2 cellular contexts compared by ENCODE assay signal in the genomic region with DNA sequence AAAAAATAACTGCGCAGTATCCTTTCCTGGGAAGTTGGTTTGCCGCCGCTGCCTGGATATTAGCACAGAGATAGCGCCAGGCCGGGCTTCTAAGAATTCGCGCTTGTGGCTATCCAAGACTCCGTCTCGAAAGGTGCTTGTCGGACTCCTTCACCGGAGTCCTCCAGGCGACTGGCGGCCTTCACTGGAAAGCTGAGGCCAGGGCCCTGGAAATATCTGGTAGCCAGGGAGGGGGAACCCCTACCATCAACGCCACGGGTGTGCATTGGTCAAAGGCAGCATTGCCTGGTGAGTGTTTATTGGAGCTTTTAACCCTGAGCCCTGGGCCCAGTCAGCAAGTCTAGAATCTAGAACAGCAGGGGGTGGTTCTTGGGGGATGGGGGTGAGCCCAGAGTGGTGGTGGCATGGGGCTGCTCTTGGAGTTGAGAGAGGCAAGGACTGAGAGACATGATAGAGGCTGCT.
TF ChIP-seq lines count a peak whose summit lies in the region.

No MANE protein-coding gene starts in this region.

TF ChIP-seq in A549, 52 proteins besides CTCF, POLR2A, EP300 and RAD21:
- TF ChIP-seq, protein P1, sequence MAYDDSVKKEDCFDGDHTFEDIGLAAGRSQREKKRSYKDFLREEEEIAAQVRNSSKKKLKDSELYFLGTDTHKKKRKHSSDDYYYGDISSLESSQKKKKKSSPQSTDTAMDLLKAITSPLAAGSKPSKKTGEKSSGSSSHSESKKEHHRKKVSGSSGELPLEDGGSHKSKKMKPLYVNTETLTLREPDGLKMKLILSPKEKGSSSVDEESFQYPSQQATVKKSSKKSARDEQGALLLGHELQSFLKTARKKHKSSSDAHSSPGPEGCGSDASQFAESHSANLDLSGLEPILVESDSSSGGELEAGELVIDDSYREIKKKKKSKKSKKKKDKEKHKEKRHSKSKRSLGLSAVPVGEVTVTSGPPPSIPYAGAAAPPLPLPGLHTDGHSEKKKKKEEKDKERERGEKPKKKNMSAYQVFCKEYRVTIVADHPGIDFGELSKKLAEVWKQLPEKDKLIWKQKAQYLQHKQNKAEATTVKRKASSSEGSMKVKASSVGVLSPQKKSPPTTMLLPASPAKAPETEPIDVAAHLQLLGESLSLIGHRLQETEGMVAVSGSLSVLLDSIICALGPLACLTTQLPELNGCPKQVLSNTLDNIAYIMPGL (CRISPR knock-in tag; IDR thresholded peaks at IDR 0.05; ENCODE audit: borderline replicate concordance), result no peak
- TF ChIP-seq RCOR1 (IDR thresholded peaks at IDR 0.05; ENCODE audit: low read depth, low read length) (no peak), NPAS2 (CRISPR knock-in tag; IDR thresholded peaks at IDR 0.05; ENCODE audit: borderline replicate concordance) (no peak), HOXB13 (CRISPR knock-in tag; IDR thresholded peaks at IDR 0.05; ENCODE audit: low read depth) (no peak), JUN (IDR thresholded peaks at IDR 0.05) (no peak), SREBF2 (IDR thresholded peaks at IDR 0.05) (no peak), ZNF302 (CRISPR knock-in tag; IDR thresholded peaks at IDR 0.05) (no peak), CBX2 (IDR thresholded peaks at IDR 0.05; ENCODE audit: borderline replicate concordance, low read depth) (no peak)
- TF ChIP-seq, protein P2, sequence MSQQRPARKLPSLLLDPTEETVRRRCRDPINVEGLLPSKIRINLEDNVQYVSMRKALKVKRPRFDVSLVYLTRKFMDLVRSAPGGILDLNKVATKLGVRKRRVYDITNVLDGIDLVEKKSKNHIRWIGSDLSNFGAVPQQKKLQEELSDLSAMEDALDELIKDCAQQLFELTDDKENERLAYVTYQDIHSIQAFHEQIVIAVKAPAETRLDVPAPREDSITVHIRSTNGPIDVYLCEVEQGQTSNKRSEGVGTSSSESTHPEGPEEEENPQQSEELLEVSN (IDR thresholded peaks at IDR 0.05; ENCODE audit: borderline replicate concordance, low read depth), result no peak
- TF ChIP-seq, protein P3, sequence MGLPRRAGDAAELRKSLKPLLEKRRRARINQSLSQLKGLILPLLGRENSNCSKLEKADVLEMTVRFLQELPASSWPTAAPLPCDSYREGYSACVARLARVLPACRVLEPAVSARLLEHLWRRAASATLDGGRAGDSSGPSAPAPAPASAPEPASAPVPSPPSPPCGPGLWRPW (IDR thresholded peaks at IDR 0.05), result no peak
- TF ChIP-seq, protein P4, sequence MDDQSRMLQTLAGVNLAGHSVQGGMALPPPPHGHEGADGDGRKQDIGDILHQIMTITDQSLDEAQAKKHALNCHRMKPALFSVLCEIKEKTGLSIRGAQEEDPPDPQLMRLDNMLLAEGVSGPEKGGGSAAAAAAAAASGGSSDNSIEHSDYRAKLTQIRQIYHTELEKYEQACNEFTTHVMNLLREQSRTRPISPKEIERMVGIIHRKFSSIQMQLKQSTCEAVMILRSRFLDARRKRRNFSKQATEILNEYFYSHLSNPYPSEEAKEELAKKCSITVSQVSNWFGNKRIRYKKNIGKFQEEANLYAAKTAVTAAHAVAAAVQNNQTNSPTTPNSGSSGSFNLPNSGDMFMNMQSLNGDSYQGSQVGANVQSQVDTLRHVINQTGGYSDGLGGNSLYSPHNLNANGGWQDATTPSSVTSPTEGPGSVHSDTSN (IDR thresholded peaks at IDR 0.05), result no peak

TF ChIP-seq in HCT116, 20 proteins besides CTCF, POLR2A, EP300 and RAD21:
- TF ChIP-seq EZH2phosphoT487 (IDR thresholded peaks at IDR 0.05; ENCODE audit: borderline replicate concordance) (no peak), SP1 (IDR thresholded peaks at IDR 0.05; ENCODE audit: low read depth) (no peak), SIN3A (IDR thresholded peaks at IDR 0.05; ENCODE audit: low read depth) (no peak), EGR1 (IDR thresholded peaks at IDR 0.05; ENCODE audit: low read depth) (no peak), ZFX (IDR thresholded peaks at IDR 0.05) (no peak), CEBPB (IDR thresholded peaks at IDR 0.05; ENCODE audit: low read depth) (no peak), CBX3 (IDR thresholded peaks at IDR 0.05; ENCODE audit: low read depth) (no peak), TCF7L2 (IDR thresholded peaks at IDR 0.05; ENCODE audit: borderline replicate concordance, extremely low read depth, insufficient read depth, insufficient read length) (no peak), YY1 (IDR thresholded peaks at IDR 0.05; ENCODE audit: extremely low read depth, insufficient replicate concordance, low read depth, low read length) (no peak), EZH2 (IDR thresholded peaks at IDR 0.05) (no peak), ZNF274 (IDR thresholded peaks at IDR 0.05; ENCODE audit: low read depth, low read length) (no peak), JUND (IDR thresholded peaks at IDR 0.05) (no peak), ELF1 (IDR thresholded peaks at IDR 0.05; ENCODE audit: borderline replicate concordance, low read depth) (no peak)
- TF ChIP-seq, protein P5, sequence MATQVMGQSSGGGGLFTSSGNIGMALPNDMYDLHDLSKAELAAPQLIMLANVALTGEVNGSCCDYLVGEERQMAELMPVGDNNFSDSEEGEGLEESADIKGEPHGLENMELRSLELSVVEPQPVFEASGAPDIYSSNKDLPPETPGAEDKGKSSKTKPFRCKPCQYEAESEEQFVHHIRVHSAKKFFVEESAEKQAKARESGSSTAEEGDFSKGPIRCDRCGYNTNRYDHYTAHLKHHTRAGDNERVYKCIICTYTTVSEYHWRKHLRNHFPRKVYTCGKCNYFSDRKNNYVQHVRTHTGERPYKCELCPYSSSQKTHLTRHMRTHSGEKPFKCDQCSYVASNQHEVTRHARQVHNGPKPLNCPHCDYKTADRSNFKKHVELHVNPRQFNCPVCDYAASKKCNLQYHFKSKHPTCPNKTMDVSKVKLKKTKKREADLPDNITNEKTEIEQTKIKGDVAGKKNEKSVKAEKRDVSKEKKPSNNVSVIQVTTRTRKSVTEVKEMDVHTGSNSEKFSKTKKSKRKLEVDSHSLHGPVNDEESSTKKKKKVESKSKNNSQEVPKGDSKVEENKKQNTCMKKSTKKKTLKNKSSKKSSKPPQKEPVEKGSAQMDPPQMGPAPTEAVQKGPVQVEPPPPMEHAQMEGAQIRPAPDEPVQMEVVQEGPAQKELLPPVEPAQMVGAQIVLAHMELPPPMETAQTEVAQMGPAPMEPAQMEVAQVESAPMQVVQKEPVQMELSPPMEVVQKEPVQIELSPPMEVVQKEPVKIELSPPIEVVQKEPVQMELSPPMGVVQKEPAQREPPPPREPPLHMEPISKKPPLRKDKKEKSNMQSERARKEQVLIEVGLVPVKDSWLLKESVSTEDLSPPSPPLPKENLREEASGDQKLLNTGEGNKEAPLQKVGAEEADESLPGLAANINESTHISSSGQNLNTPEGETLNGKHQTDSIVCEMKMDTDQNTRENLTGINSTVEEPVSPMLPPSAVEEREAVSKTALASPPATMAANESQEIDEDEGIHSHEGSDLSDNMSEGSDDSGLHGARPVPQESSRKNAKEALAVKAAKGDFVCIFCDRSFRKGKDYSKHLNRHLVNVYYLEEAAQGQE (IDR thresholded peaks at IDR 0.05; ENCODE audit: low read depth), result no peak
- TF ChIP-seq, protein P6, sequence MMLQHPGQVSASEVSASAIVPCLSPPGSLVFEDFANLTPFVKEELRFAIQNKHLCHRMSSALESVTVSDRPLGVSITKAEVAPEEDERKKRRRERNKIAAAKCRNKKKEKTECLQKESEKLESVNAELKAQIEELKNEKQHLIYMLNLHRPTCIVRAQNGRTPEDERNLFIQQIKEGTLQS (IDR thresholded peaks at IDR 0.05), result no peak
- TF ChIP-seq, protein P7, sequence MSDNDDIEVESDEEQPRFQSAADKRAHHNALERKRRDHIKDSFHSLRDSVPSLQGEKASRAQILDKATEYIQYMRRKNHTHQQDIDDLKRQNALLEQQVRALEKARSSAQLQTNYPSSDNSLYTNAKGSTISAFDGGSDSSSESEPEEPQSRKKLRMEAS (IDR thresholded peaks at IDR 0.05), result no peak
- TF ChIP-seq, protein P8, sequence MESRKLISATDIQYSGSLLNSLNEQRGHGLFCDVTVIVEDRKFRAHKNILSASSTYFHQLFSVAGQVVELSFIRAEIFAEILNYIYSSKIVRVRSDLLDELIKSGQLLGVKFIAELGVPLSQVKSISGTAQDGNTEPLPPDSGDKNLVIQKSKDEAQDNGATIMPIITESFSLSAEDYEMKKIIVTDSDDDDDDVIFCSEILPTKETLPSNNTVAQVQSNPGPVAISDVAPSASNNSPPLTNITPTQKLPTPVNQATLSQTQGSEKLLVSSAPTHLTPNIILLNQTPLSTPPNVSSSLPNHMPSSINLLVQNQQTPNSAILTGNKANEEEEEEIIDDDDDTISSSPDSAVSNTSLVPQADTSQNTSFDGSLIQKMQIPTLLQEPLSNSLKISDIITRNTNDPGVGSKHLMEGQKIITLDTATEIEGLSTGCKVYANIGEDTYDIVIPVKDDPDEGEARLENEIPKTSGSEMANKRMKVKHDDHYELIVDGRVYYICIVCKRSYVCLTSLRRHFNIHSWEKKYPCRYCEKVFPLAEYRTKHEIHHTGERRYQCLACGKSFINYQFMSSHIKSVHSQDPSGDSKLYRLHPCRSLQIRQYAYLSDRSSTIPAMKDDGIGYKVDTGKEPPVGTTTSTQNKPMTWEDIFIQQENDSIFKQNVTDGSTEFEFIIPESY (IDR thresholded peaks at IDR 0.05; ENCODE audit: extremely low read depth, insufficient replicate concordance, low read length), result no peak
